In genomic region chr5:133990396-133990795, GRCh38 we compare ENCODE assay signal across 24 cellular contexts.
DNase-seq lines count a peak whose midpoint lies in the region; ATAC-seq lines count a peak whose summit lies in the region.
"Had no signal": no experiment of that assay in that cellular context is flagged by ENCODE, and none has a peak within 500 bp of the region (broad histone marks: within the 10 kb centered on the region; RNA-seq: fewer than 3 reads in every experiment).

No MANE protein-coding gene starts in this region.

- no peak for ATAC-seq in HG02885 (IDR thresholded peaks at IDR 0.05; ENCODE audit: poor library complexity, unreplicated experiment)
- ATAC-seq: activated T-cell treated with anti-CD3 and anti-CD28 coated beads, Interleukin-2, amount 50 U/mL, for 72 hours; heart left ventricle; stimulated activated naive CD8-positive, alpha-beta T cell treated with anti-CD3 and anti-CD28 coated beads, Interleukin-15, Interleukin-2, amounts not matched to agents 100 U/mL and 50 U/mL, for 24 hours had no signal

- H3K27me3 Mint-ChIP-seq in activated T-cell treated with anti-CD3 and anti-CD28 coated beads, Interleukin-2, amount 50 U/mL, for 24 hours, result no peaks in the 10 kb centered on the region
- H3K27me3 Mint-ChIP-seq: CD8-positive, alpha-beta memory T cell had no signal

- H3K4me3 Mint-ChIP-seq in activated T-cell treated with anti-CD3 and anti-CD28 coated beads, Interleukin-2, amount 50 U/mL, for 24 hours, result no peak overlapping the region
- H3K4me3 Mint-ChIP-seq: activated T-cell treated with anti-CD3 and anti-CD28 coated beads, Interleukin-2, amount 50 U/mL, for 72 hours; CD8-positive, alpha-beta memory T cell had no signal

- peak overlapping the region; percentile 10 for H3K27ac ChIP-seq in cingulate gyrus (ENCODE audit: low read depth, low read length)
- H3K27ac ChIP-seq: 22Rv1, cardiac muscle cell, transverse colon had no signal

- no peak overlapping the region for H3K27ac Mint-ChIP-seq in activated T-cell treated with anti-CD3 and anti-CD28 coated beads, Interleukin-2, amount 50 U/mL, for 24 hours
- H3K27ac Mint-ChIP-seq: activated T-cell treated with anti-CD3 and anti-CD28 coated beads, Interleukin-2, amount 50 U/mL, for 72 hours had no signal

- DNase-seq in DMS 273 (lab: John Stamatoyannopoulos, UW; ENCODE audit: unreplicated experiment) (peak; percentile 29), DMS 273 treated with DMSO at 0.1 percent for 48 hours (lab: John Stamatoyannopoulos, UW) (no peak), NCI-H1092 (lab: John Stamatoyannopoulos, UW) (peak; percentile 56), NCI-H510A (lab: John Stamatoyannopoulos, UW) (peak; percentile 30), NCI-H82 (lab: John Stamatoyannopoulos, UW) (no peak)
- DNase-seq in activated T-cell treated with anti-CD3 and anti-CD28 coated beads, Interleukin-2, amount 50 U/mL, for 24 hours, result no peak
- DNase-seq: activated CD4-positive, CD25-positive, alpha-beta regulatory T cell treated with anti-CD3 and anti-CD28 coated beads, Interleukin-2, amount 50 U/mL, for 72 hours; activated naive CD4-positive, alpha-beta T cell treated with anti-CD3 and anti-CD28 coated beads, Interleukin-2, amount 50 U/mL, for 16 hours; activated T-cell treated with anti-CD3 and anti-CD28 coated beads, Interleukin-2, amount 50 U/mL, for 72 hours; CD8-positive, alpha-beta memory T cell; heart left ventricle; mesendoderm; NCI-H1048; NCI-H526; occipital lobe; OCI-M1; SHP77; stimulated activated CD4-positive, alpha-beta T cell treated with anti-CD3 and anti-CD28 coated beads, Interleukin-4, amount 100 ng/mL, for 24 hours; stimulated activated naive CD8-positive, alpha-beta T cell treated with anti-CD3 and anti-CD28 coated beads, Interleukin-15, Interleukin-2, amounts not matched to agents 100 U/mL and 50 U/mL, for 24 hours; transverse colon had no signal

- no peaks in the 10 kb centered on the region for H3K9me3 Mint-ChIP-seq in activated T-cell treated with anti-CD3 and anti-CD28 coated beads, Interleukin-2, amount 50 U/mL, for 24 hours
- H3K9me3 Mint-ChIP-seq: activated T-cell treated with anti-CD3 and anti-CD28 coated beads, Interleukin-2, amount 50 U/mL, for 72 hours; CD8-positive, alpha-beta memory T cell had no signal

- H3K36me3 Mint-ChIP-seq in activated T-cell treated with anti-CD3 and anti-CD28 coated beads, Interleukin-2, amount 50 U/mL, for 24 hours (ENCODE audit: low read depth), result peaks cover 93% of the 10 kb centered on the region

- H3K4me1 Mint-ChIP-seq in activated T-cell treated with anti-CD3 and anti-CD28 coated beads, Interleukin-2, amount 50 U/mL, for 24 hours (ENCODE audit: low read depth), result peaks cover 28% of the 10 kb centered on the region

Comparison
In these comparisons a context has a peak if more than half of its experiments do, and no peak if none do; other contexts are left out.
1. DNase-seq: peak in DMS 273 (single experiment), NCI-H1092 (single experiment) and NCI-H510A (single experiment); none in DMS 273 treated with DMSO at 0.1 percent for 48 hours (single experiment), NCI-H82 (single experiment) and activated T-cell treated with anti-CD3 and anti-CD28 coated beads, Interleukin-2, amount 50 U/mL, for 24 hours (single experiment).